20 cellular contexts compared by ENCODE assay signal in genomic region chr14:101032433-101032832, GRCh38.
DNase-seq lines count a peak whose midpoint lies in the region; ATAC-seq, FAIRE-seq and TF ChIP-seq lines count a peak whose summit lies in the region.
"Had no signal": no experiment of that assay in that cellular context is flagged by ENCODE, and none has a peak within 500 bp of the region (broad histone marks: within the 10 kb centered on the region; RNA-seq: fewer than 3 reads in every experiment).

No MANE protein-coding gene starts in this region.

- CTCF ChIA-PET in HepG2 (lab: Yijun Ruan, JAX; ENCODE audit: low intra/inter-chr PET ratio, low total read pairs) = no interaction called here
- CTCF ChIA-PET in K562 (lab: Yijun Ruan, JAX; ENCODE audit: low intra/inter-chr PET ratio) = no interaction called here

- TF ChIP-seq RAD21 in HepG2 (CRISPR knock-in tag; IDR thresholded peaks at IDR 0.05) (no peak), K562 (CRISPR knock-in tag; conservative IDR thresholded peaks at IDR 0.05 in 1 of 2, IDR thresholded peaks at IDR 0.05 in 1 of 2) (no peak)

- no peak overlapping the region for H3K9ac ChIP-seq in HepG2 (ENCODE audit: insufficient read depth, low read depth, low read length)
- H3K9ac ChIP-seq in K562 (ENCODE audit: insufficient read depth in 1 of 2, low read depth in 2 of 2, low read length in 2 of 2) = no peak overlapping the region
- H3K9ac ChIP-seq: BLaER1 treated with 17β-estradiol and CSF1 and Interleukin-3, amounts not matched to agents 10 nM and 100 nM had no signal

- H3K4me1 ChIP-seq in HepG2 (ENCODE audit: insufficient read depth, low read length) = no peaks in the 10 kb centered on the region
- no peaks in the 10 kb centered on the region for H3K4me1 ChIP-seq in right lobe of liver
- no peaks in the 10 kb centered on the region; a peak in 1 of 5 replicates for H3K4me1 ChIP-seq in K562 (replicated peaks in 1 of 2; ENCODE audit: control insufficient read depth in 2 of 2, insufficient read depth in 2 of 2, low read length in 2 of 2)
- no peaks in the 10 kb centered on the region for H3K4me1 ChIP-seq in body of pancreas
- H3K4me1 ChIP-seq: BLaER1 treated with 17β-estradiol and CSF1 and Interleukin-3, amounts not matched to agents 10 nM and 100 nM had no signal

- H4K20me1 ChIP-seq in HepG2 (ENCODE audit: insufficient read depth, low read length) (peaks cover 10% of the 10 kb centered on the region; the same call in 1 of the 2 replicates), K562 (replicated peaks; ENCODE audit: control insufficient read depth, insufficient read depth, low read length) (no peaks in the 10 kb centered on the region)
- H4K20me1 ChIP-seq: BLaER1 treated with 17β-estradiol and CSF1 and Interleukin-3, amounts not matched to agents 10 nM and 100 nM had no signal

- intact Hi-C loops in HepG2 (cut with micrococcal nuclease; ENCODE audit: unreplicated experiment) (no loop called here), right lobe of liver (cut with DNase I) (no loop called here), K562 (cut with micrococcal nuclease) (no loop called here), posterior vena cava (cut with DNase I) (no loop called here), body of pancreas (cut with DNase I) (no loop called here)

- H3K9me3 ChIP-seq in HepG2 (ENCODE audit: low read length) (no peaks in the 10 kb centered on the region), right lobe of liver (no peaks in the 10 kb centered on the region), K562 (replicated peaks; ENCODE audit: control insufficient read depth, insufficient read depth, low read depth, low read length) (no peaks in the 10 kb centered on the region), body of pancreas (no peaks in the 10 kb centered on the region)
- H3K9me3 ChIP-seq: BLaER1 treated with 17β-estradiol and CSF1 and Interleukin-3, amounts not matched to agents 10 nM and 100 nM had no signal

- H3K79me2 ChIP-seq in HepG2 (ENCODE audit: insufficient read depth, low read length) (no peaks in the 10 kb centered on the region), K562 (ENCODE audit: control insufficient read depth, insufficient read depth, low read length) (no peaks in the 10 kb centered on the region)

- no peak for TF ChIP-seq EP300 in HepG2 (IDR thresholded peaks at IDR 0.05; ENCODE audit: low read depth in 2 of 2, low read length in 2 of 2)
- no peak for TF ChIP-seq EP300 in HepG2 (CRISPR knock-in tag; IDR thresholded peaks at IDR 0.05; ENCODE audit: borderline replicate concordance)
- no peak for TF ChIP-seq EP300 in K562 (IDR thresholded peaks at IDR 0.05; ENCODE audit: low read length)

- TF ChIP-seq CTCF in HepG2 (CRISPR knock-in tag; IDR thresholded peaks at IDR 0.05) (no peak), right lobe of liver (IDR thresholded peaks at IDR 0.05) (no peak), K562 (IDR thresholded peaks at IDR 0.05 in 2 of 3, conservative IDR thresholded peaks at IDR 0.05 in 1 of 3; ENCODE audit: insufficient read depth in 2 of 3, low read depth in 1 of 3, low read length in 3 of 3) (no peak), body of pancreas (IDR thresholded peaks at IDR 0.05) (no peak)

- in situ Hi-C loops in HepG2 (cut with HindIII; ENCODE audit: extremely low pct_ligation_motif_present, low pct_unique_long_range_greater_than_20kb) = no loop called here
- in situ Hi-C loops in K562 (cut with MboI) = no loop called here

- FAIRE-seq in HepG2 (lab: Jason Lieb, UNC) (no peak), K562 (lab: Jason Lieb, UNC) (no peak)
- FAIRE-seq: GM12878, GM19239, H54 had no signal

- H3K36me3 ChIP-seq in HepG2 (replicated peaks in 1 of 2; ENCODE audit: control insufficient read depth in 1 of 2, insufficient read depth in 2 of 2, low read length in 2 of 2) = no peaks in the 10 kb centered on the region
- H3K36me3 ChIP-seq in right lobe of liver = no peaks in the 10 kb centered on the region
- no peaks in the 10 kb centered on the region for H3K36me3 ChIP-seq in K562 (ENCODE audit: control insufficient read depth, insufficient read depth, low read length)
- no peaks in the 10 kb centered on the region for H3K36me3 ChIP-seq in body of pancreas (replicated peaks in 1 of 2; ENCODE audit: insufficient read depth in 1 of 2, low read depth in 2 of 2)
- H3K36me3 ChIP-seq: BLaER1 treated with 17β-estradiol and CSF1 and Interleukin-3, amounts not matched to agents 10 nM and 100 nM had no signal

- DNase-seq in HepG2 (ENCODE audit: low spot score) = no peak
- no peak for DNase-seq in right lobe of liver
- DNase-seq in K562 (ENCODE audit: extremely low read depth in 1 of 4, low spot score in 3 of 4) = no peak
- peak; percentile 22 for DNase-seq in posterior vena cava (ENCODE audit: low spot score)
- DNase-seq in DMS 273 treated with DMSO at 0.1 percent for 48 hours (lab: John Stamatoyannopoulos, UW) = no peak
- no peak for DNase-seq in body of pancreas
- DNase-seq: CD4-positive, CD25-positive, alpha-beta regulatory T cell; COR-L47; DMS153; DMS79; GF-D8; HCEC 1CT; KG1 had no signal

- TF ChIP-seq POLR2A in HepG2 (IDR thresholded peaks at IDR 0.05; ENCODE audit: insufficient read depth in 1 of 2, low read depth in 2 of 2, low read length in 2 of 2) = no peak
- no peak for TF ChIP-seq POLR2A in right lobe of liver (IDR thresholded peaks at IDR 0.05)
- no peak for TF ChIP-seq POLR2A in K562 (conservative IDR thresholded peaks at IDR 0.05)
- no peak for TF ChIP-seq POLR2A in body of pancreas (IDR thresholded peaks at IDR 0.05)

- no peak overlapping the region for H2AFZ ChIP-seq in HepG2 (ENCODE audit: low read length)
- H2AFZ ChIP-seq in K562 (ENCODE audit: low read depth, low read length) = no peak overlapping the region
- H2AFZ ChIP-seq: GM23338 had no signal

- WGBS in HepG2 (ENCODE audit: low lambda C conversion rate) = 8% methylated on average over 6 of the region's 6 CpGs
- 45% methylated on average over 6 of the region's 6 CpGs for WGBS in right lobe of liver (ENCODE audit: insufficient coverage, low coverage, low lambda C conversion rate, missing lambda C conversion rate)
- 4% methylated on average over 6 of the region's 6 CpGs for WGBS in K562 (ENCODE audit: insufficient coverage, low coverage, missing lambda C conversion rate)
- 77 to 78% methylated on average over 6 of the region's 6 CpGs for WGBS in body of pancreas, 2 donors

- POLR2A ChIA-PET in HepG2 (lab: Yijun Ruan, JAX) (no interaction called here), K562 (lab: Yijun Ruan, JAX) (interaction anchor here (0.9 kb wide), 1 partner anchor 91 kb away, joined by 4 read pairs; no protein-coding TSS in a partner anchor)

- H3K4me3 ChIP-seq in HepG2 (replicated peaks in 1 of 3; ENCODE audit: insufficient read depth in 1 of 3, low read depth in 2 of 3, low read length in 3 of 3) = no peak overlapping the region
- no peak overlapping the region for H3K4me3 ChIP-seq in right lobe of liver
- H3K4me3 ChIP-seq in K562 = no peak overlapping the region
- no peak overlapping the region for H3K4me3 ChIP-seq in body of pancreas
- H3K4me3 ChIP-seq: BLaER1 treated with 17β-estradiol and CSF1 and Interleukin-3, amounts not matched to agents 10 nM and 100 nM; GM12878; GM23338 had no signal

- no peaks in the 10 kb centered on the region for H3K9me1 ChIP-seq in K562 (ENCODE audit: control insufficient read depth, insufficient read depth, low read length)

- H3K4me2 ChIP-seq in HepG2 (ENCODE audit: low read depth, low read length) (no peak overlapping the region), K562 (ENCODE audit: insufficient read depth, low read length) (no peak overlapping the region)
- H3K4me2 ChIP-seq: BLaER1 treated with 17β-estradiol and CSF1 and Interleukin-3, amounts not matched to agents 10 nM and 100 nM; GM23338 had no signal

- H3K27ac ChIP-seq in HepG2 (ENCODE audit: extremely low read length, insufficient read depth, low read length) = no peak overlapping the region
- no peak overlapping the region for H3K27ac ChIP-seq in right lobe of liver
- no peak overlapping the region for H3K27ac ChIP-seq in K562 (ENCODE audit: extremely low read depth, low read depth, low read length)
- H3K27ac ChIP-seq in body of pancreas = no peak overlapping the region
- H3K27ac ChIP-seq: BLaER1 treated with 17β-estradiol and CSF1 and Interleukin-3, amounts not matched to agents 10 nM and 100 nM; HL-60 had no signal

- ATAC-seq in HepG2 = no peak
- ATAC-seq in right lobe of liver = no peak
- ATAC-seq in K562 = no peak
- ATAC-seq in body of pancreas = no peak
- ATAC-seq in GM18498 (IDR thresholded peaks at IDR 0.05; ENCODE audit: unreplicated experiment) = no peak
- ATAC-seq: GM12878, GM23338 had no signal

- H3K27me3 ChIP-seq in HepG2 (ENCODE audit: control insufficient read depth in 1 of 2, insufficient read depth in 2 of 2, low read length in 2 of 2) (peaks cover 22 to 93% of the 10 kb centered on the region in 2 experiments), right lobe of liver (no peaks in the 10 kb centered on the region), K562 (ENCODE audit: control insufficient read depth in 2 of 2, insufficient read depth in 2 of 2, low read length in 2 of 2) (peaks cover 0 to 50% of the 10 kb centered on the region in 2 experiments; a peak in 2 of 5 replicates), body of pancreas (no peaks in the 10 kb centered on the region)
- H3K27me3 ChIP-seq: BLaER1 treated with 17β-estradiol and CSF1 and Interleukin-3, amounts not matched to agents 10 nM and 100 nM had no signal

- BruUV-seq in HepG2 (replicated peaks; lab: Mats Ljungman, UMichigan) (no TSS peak), K562 (replicated peaks; lab: Mats Ljungman, UMichigan) (no TSS peak)

TF ChIP-seq in HepG2, 621 proteins besides CTCF, POLR2A, EP300 and RAD21:
- TF ChIP-seq SOX5 (CRISPR knock-in tag; IDR thresholded peaks at IDR 0.05; ENCODE audit: borderline replicate concordance) (no peak), ZNF329 (CRISPR knock-in tag; IDR thresholded peaks at IDR 0.05; ENCODE audit: low read depth) (peak; percentile 95)
TF ChIP-seq in HepG2: peak in this region for 1.

TF ChIP-seq in K562, 482 proteins besides CTCF, POLR2A, EP300 and RAD21:
- TF ChIP-seq RBM25 (IDR thresholded peaks at IDR 0.05; ENCODE audit: low read depth, low read length, severe bottlenecking) = peak; percentile 42
- no peak for TF ChIP-seq SRSF1 (IDR thresholded peaks at IDR 0.05; ENCODE audit: low read depth, low read length)
